ENCODE assay signal across 8 cellular contexts in genomic region chr19:47790398-47790814, GRCh38. TPM values are rescaled to one million over a fixed set of nuclear protein-coding genes. Genes with fewer than 3 reads are reported as not detected.
A peak's percentile ranks its signal among the peaks of the same experiment; 100 is the strongest.
DNase-seq lines count a peak whose midpoint lies in the region; ATAC-seq and TF ChIP-seq lines count a peak whose summit lies in the region.

No MANE protein-coding gene starts in this region.

- no peak overlapping the region for H3K27ac Mint-ChIP-seq in osteocyte (ENCODE audit: unreplicated experiment)

- H3K9me3 ChIP-seq in RWPE2 (ENCODE audit: severe bottlenecking) (peaks cover 6% of the 10 kb centered on the region), gastroesophageal sphincter (no peaks in the 10 kb centered on the region), tibial nerve (no peaks in the 10 kb centered on the region)

- ATAC-seq in RWPE2 (ENCODE audit: low read depth) (peak; percentile 71), gastroesophageal sphincter (peak; percentile 66), HG03135 (IDR thresholded peaks at IDR 0.05; ENCODE audit: unreplicated experiment) (no peak)

- H3K27me3 ChIP-seq in RWPE2 (ENCODE audit: insufficient read depth, poor library complexity, severe bottlenecking) (no peaks in the 10 kb centered on the region), gastroesophageal sphincter (no peaks in the 10 kb centered on the region), tibial nerve (no peaks in the 10 kb centered on the region)

- TF ChIP-seq EP300 in gastroesophageal sphincter (IDR thresholded peaks at IDR 0.05) (no peak), tibial nerve (IDR thresholded peaks at IDR 0.05) (no peak)

- DNase-seq in CMK (ENCODE audit: low read depth), result peak; percentile 68
- DNase-seq in HT1080 (ENCODE audit: low read depth), result peak; percentile 48
- DNase-seq in RWPE2 (ENCODE audit: low spot score), result peak; percentile 87
- peak; percentile 64 for DNase-seq in activated effector memory CD4-positive, alpha-beta T cell treated with Interleukin-2 at 50 U/mL for 16 hours
- peak; percentile 94 for DNase-seq in osteocyte (ENCODE audit: extremely low spot score, unreplicated experiment)
- DNase-seq in tibial nerve (ENCODE audit: low spot score in 2 of 2), result peak; percentile 72 to 87

- TF ChIP-seq CTCF in RWPE2 (IDR thresholded peaks at IDR 0.05; ENCODE audit: poor library complexity, severe bottlenecking) (peak; percentile 93), gastroesophageal sphincter (IDR thresholded peaks at IDR 0.05) (peak; percentile 60 to 88 (median 82)), osteocyte (IDR thresholded peaks at IDR 0.05) (peak; percentile 82), tibial nerve (IDR thresholded peaks at IDR 0.05) (peak; percentile 73 to 93 (median 80))

- no peaks in the 10 kb centered on the region for H3K9me3 Mint-ChIP-seq in osteocyte (ENCODE audit: unreplicated experiment)

- H3K4me3 ChIP-seq in RWPE2 (ENCODE audit: severe bottlenecking), result no peak overlapping the region
- no peak overlapping the region for H3K4me3 ChIP-seq in gastroesophageal sphincter
- no peak overlapping the region for H3K4me3 ChIP-seq in tibial nerve

- WGBS in gastroesophageal sphincter (ENCODE audit: low coverage in 1 of 2), 2 donors, result 13 to 24% methylated on average over 2 to 4 of the region's 10 CpGs
- WGBS in tibial nerve, 2 donors, result 12% methylated on average over 10 of the region's 10 CpGs

- peaks cover under 1% of the 10 kb centered on the region for H3K27me3 Mint-ChIP-seq in osteocyte (ENCODE audit: unreplicated experiment)

- H3K36me3 ChIP-seq in RWPE2 (ENCODE audit: low read depth) (peaks cover 5% of the 10 kb centered on the region), gastroesophageal sphincter (peaks cover 0 to 28% of the 10 kb centered on the region in 2 donors), tibial nerve (peaks cover 0 to 20% (median 6%) of the 10 kb centered on the region in 3 donors)

- peak overlapping the region; percentile 22 for H3K27ac ChIP-seq in RWPE2 (ENCODE audit: poor library complexity, severe bottlenecking)
- no peak overlapping the region for H3K27ac ChIP-seq in gastroesophageal sphincter
- H3K27ac ChIP-seq in tibial nerve, result peak overlapping the region in 1 of 4 donors; percentile 16

- peaks cover 7% of the 10 kb centered on the region for H3K4me1 Mint-ChIP-seq in osteocyte (ENCODE audit: unreplicated experiment)

- H3K36me3 Mint-ChIP-seq in osteocyte (ENCODE audit: unreplicated experiment), result no peaks in the 10 kb centered on the region

- peaks cover 14% of the 10 kb centered on the region for H3K4me1 ChIP-seq in RWPE2 (ENCODE audit: insufficient read depth, poor library complexity, severe bottlenecking)
- peaks cover 0 to 36% (median 0%) of the 10 kb centered on the region in 3 donors for H3K4me1 ChIP-seq in gastroesophageal sphincter
- H3K4me1 ChIP-seq in tibial nerve, result peaks cover 0 to 15% (median 0%) of the 10 kb centered on the region in 4 donors

- no peak overlapping the region for H3K4me3 Mint-ChIP-seq in osteocyte (ENCODE audit: unreplicated experiment)

- TF ChIP-seq POLR2A in gastroesophageal sphincter (IDR thresholded peaks at IDR 0.05) (no peak), tibial nerve (IDR thresholded peaks at IDR 0.05) (no peak)

RNA-seq across cellular contexts. Expression of gene SELENOW, which starts 11.9 kb away (rescaled TPM):
- total RNA-seq in HT1080 (2014; rRNA removed; shearing (Covaris generic)), result 124 and 165 TPM in 2 replicates
- 174 and 278 TPM in 2 replicates for polyA plus RNA-seq in HT1080 (2015; cell fraction: cytosol; rRNA removed)
- polyA plus RNA-seq in HT1080 (2015; cell fraction: nucleus; rRNA removed), result 47.1 and 57.5 TPM in 2 replicates
- total RNA-seq in gastroesophageal sphincter, result 1,000 to 10,000 TPM; 1,196 to 1,646 (median 1,370) TPM
- 193 and 204 TPM in 2 replicates for total RNA-seq in osteocyte
- total RNA-seq in tibial nerve, result 100 to 1,000 TPM; 495 to 841 (median 572) TPM

RNA-seq across cellular contexts. Expression of gene TPRX1, which starts 13.9 kb away (rescaled TPM):
- total RNA-seq in HT1080 (2014; rRNA removed; shearing (Covaris generic)), result not detected in 2 replicates
- not detected in 2 replicates for polyA plus RNA-seq in HT1080 (2015; cell fraction: cytosol; rRNA removed)
- polyA plus RNA-seq in HT1080 (2015; cell fraction: nucleus; rRNA removed), result not detected in 2 replicates
- total RNA-seq in gastroesophageal sphincter (not detected), osteocyte (not detected in 2 replicates), tibial nerve (not detected)

RNA-seq across cellular contexts. Expression of gene CRX, which starts 31.3 kb away (rescaled TPM):
- not detected in 2 replicates for total RNA-seq in HT1080 (2014; rRNA removed; shearing (Covaris generic))
- not detected in 2 replicates for polyA plus RNA-seq in HT1080 (2015; cell fraction: cytosol; rRNA removed)
- not detected in 2 replicates for polyA plus RNA-seq in HT1080 (2015; cell fraction: nucleus; rRNA removed)
- total RNA-seq in gastroesophageal sphincter (not detected), osteocyte (not detected in 2 replicates), tibial nerve (not detected)

RNA-seq across cellular contexts. Expression of gene NOP53, which starts 45.1 kb away (rescaled TPM):
- 87.2 and 111 TPM in 2 replicates for total RNA-seq in HT1080 (2014; rRNA removed; shearing (Covaris generic))
- polyA plus RNA-seq in HT1080 (2015; cell fraction: cytosol; rRNA removed), result 274 and 285 TPM in 2 replicates
- 162 and 173 TPM in 2 replicates for polyA plus RNA-seq in HT1080 (2015; cell fraction: nucleus; rRNA removed)
- 100 to 1,000 TPM; 332 to 592 (median 362) TPM for total RNA-seq in gastroesophageal sphincter
- total RNA-seq in osteocyte, result 231 and 232 TPM in 2 replicates
- total RNA-seq in tibial nerve, result 100 to 1,000 TPM; 320 to 532 (median 408) TPM
